In genomic region chr18:34880403-34880802, GRCh38 we compare ENCODE assay signal across 1 cellular context.
TF ChIP-seq lines count a peak whose summit lies in the region.

No MANE protein-coding gene starts in this region.

TF ChIP-seq in IMR-90, 13 proteins besides CTCF, POLR2A, EP300 and RAD21 (continued from another document):
- no peak for TF ChIP-seq CEBPB (IDR thresholded peaks at IDR 0.05; ENCODE audit: low read depth, low read length)
